In genomic region chr10:132508497-132509443, GRCh38 we compare ENCODE assay signal across 12 cellular contexts. TPM values are rescaled to one million over a fixed set of nuclear protein-coding genes. Genes with fewer than 3 reads are reported as not detected.
A peak's percentile ranks its signal among the peaks of the same experiment; 100 is the strongest.
DNase-seq lines count a peak whose midpoint lies in the region; ATAC-seq and TF ChIP-seq lines count a peak whose summit lies in the region.
"Had no signal": no experiment of that assay in that cellular context is flagged by ENCODE, and none has a peak within 500 bp of the region (broad histone marks: within the 10 kb centered on the region; RNA-seq: fewer than 3 reads in every experiment).

No MANE protein-coding gene starts in this region.

- H3K4me1 Mint-ChIP-seq in T-helper 17 cell (peaks cover 3% of the 10 kb centered on the region), natural killer cell (peaks cover 0 to 11% of the 10 kb centered on the region in 2 donors)
- no peaks in the 10 kb centered on the region for H3K4me1 Mint-ChIP-seq in activated naive CD8-positive, alpha-beta T cell treated with anti-CD3 and anti-CD28 coated beads for 36 hours
- H3K4me1 Mint-ChIP-seq: central memory CD8-positive, alpha-beta T cell had no signal

- H3K27ac Mint-ChIP-seq in T-helper 17 cell, result no peak overlapping the region
- no peak overlapping the region for H3K27ac Mint-ChIP-seq in activated naive CD8-positive, alpha-beta T cell treated with anti-CD3 and anti-CD28 coated beads for 36 hours
- H3K27ac Mint-ChIP-seq in natural killer cell, result no peak overlapping the region

- H3K27me3 Mint-ChIP-seq in T-helper 17 cell, result peaks cover 6% of the 10 kb centered on the region
- no peaks in the 10 kb centered on the region for H3K27me3 Mint-ChIP-seq in activated naive CD8-positive, alpha-beta T cell treated with anti-CD3 and anti-CD28 coated beads for 36 hours
- H3K27me3 Mint-ChIP-seq in natural killer cell (ENCODE audit: low read depth in 2 of 2), result peaks cover 0 to 6% of the 10 kb centered on the region in 2 donors

- H3K4me3 Mint-ChIP-seq in T-helper 17 cell (peak overlapping the region; percentile 7), natural killer cell (no peak overlapping the region)
- no peak overlapping the region for H3K4me3 Mint-ChIP-seq in activated naive CD8-positive, alpha-beta T cell treated with anti-CD3 and anti-CD28 coated beads for 36 hours
- H3K4me3 Mint-ChIP-seq: central memory CD8-positive, alpha-beta T cell had no signal

- H3K36me3 Mint-ChIP-seq in T-helper 17 cell (ENCODE audit: low read depth) (no peaks in the 10 kb centered on the region), natural killer cell (no peaks in the 10 kb centered on the region)
- no peaks in the 10 kb centered on the region for H3K36me3 Mint-ChIP-seq in activated naive CD8-positive, alpha-beta T cell treated with anti-CD3 and anti-CD28 coated beads for 36 hours

- H3K9me3 Mint-ChIP-seq in activated naive CD8-positive, alpha-beta T cell treated with anti-CD3 and anti-CD28 coated beads for 36 hours, result no peaks in the 10 kb centered on the region
- no peaks in the 10 kb centered on the region for H3K9me3 Mint-ChIP-seq in natural killer cell
- H3K9me3 Mint-ChIP-seq: central memory CD8-positive, alpha-beta T cell had no signal

- H3K27ac ChIP-seq in left ventricle myocardium inferior (replicated peaks), result peak overlapping the region; percentile 79
- H3K27ac ChIP-seq: neutrophil had no signal

- ATAC-seq in T-helper 17 cell, result no peak
- ATAC-seq in HG02852 (IDR thresholded peaks at IDR 0.05; ENCODE audit: unreplicated experiment), result no peak
- ATAC-seq in natural killer cell, result no peak

- peaks cover 75% of the 10 kb centered on the region for H3K4me1 ChIP-seq in left ventricle myocardium inferior

- no peaks in the 10 kb centered on the region for H3K36me3 ChIP-seq in left ventricle myocardium inferior
- H3K36me3 ChIP-seq: neutrophil had no signal

- DNase-seq in AG08395 (ENCODE audit: low spot score), result peak; percentile 49
- no peak for DNase-seq in T-helper 17 cell
- peak; percentile 64 for DNase-seq in left ventricle myocardium inferior
- DNase-seq in posterior vena cava (ENCODE audit: low spot score), result peak; percentile 87
- DNase-seq in central memory CD4-positive, alpha-beta T cell, result no peak
- no peak for DNase-seq in activated naive CD8-positive, alpha-beta T cell treated with anti-CD3 and anti-CD28 coated beads for 36 hours
- DNase-seq in natural killer cell, result no peak
- DNase-seq: activated gamma-delta T cell, EL had no signal

- peak; percentile 60 for TF ChIP-seq CTCF in left ventricle myocardium inferior (IDR thresholded peaks at IDR 0.05; ENCODE audit: borderline replicate concordance)
- TF ChIP-seq CTCF in natural killer cell (IDR thresholded peaks at IDR 0.05), result no peak

- H3K4me3 ChIP-seq in left ventricle myocardium inferior, result no peak overlapping the region

- no peaks in the 10 kb centered on the region for H3K9me3 ChIP-seq in T-helper 17 cell (ENCODE audit: control insufficient read depth, low read length, poor library complexity, severe bottlenecking)
- no peaks in the 10 kb centered on the region for H3K9me3 ChIP-seq in left ventricle myocardium inferior (replicated peaks)
- H3K9me3 ChIP-seq: neutrophil had no signal

- intact Hi-C loops in left ventricle myocardium inferior (cut with micrococcal nuclease) (no loop called here), posterior vena cava (cut with DNase I) (no loop called here), natural killer cell (cut with micrococcal nuclease) (no loop called here)

- H3K27me3 ChIP-seq in left ventricle myocardium inferior (ENCODE audit: low read depth), result no peaks in the 10 kb centered on the region
- H3K27me3 ChIP-seq: neutrophil had no signal

RNA-seq across cellular contexts. Expression of gene INPP5A, which starts 28.8 kb away (rescaled TPM):
- total RNA-seq in T-helper 17 cell (10 to 100 TPM; 17.6 to 24.7 TPM), left ventricle myocardium inferior (105 TPM), posterior vena cava (100 to 1,000 TPM in 1 of 2 donors, 10 to 100 TPM in 1; 65.2 to 102 TPM), natural killer cell (10 to 100 TPM; 12.6 to 38.6 (median 18.6) TPM)
- 1 to 10 TPM; 6.1 to 7.4 TPM for total RNA-seq in activated naive CD8-positive, alpha-beta T cell treated with anti-CD3 and anti-CD28 coated beads for 36 hours

Comparison
In these comparisons a context has a peak if more than half of its experiments do, and no peak if none do; other contexts are left out.
1. DNase-seq: peak in AG08395 (single experiment), left ventricle myocardium inferior (single experiment) and posterior vena cava (single experiment); none in T-helper 17 cell (0 of 3), central memory CD4-positive, alpha-beta T cell (single experiment), activated naive CD8-positive, alpha-beta T cell treated with anti-CD3 and anti-CD28 coated beads for 36 hours (single experiment) and natural killer cell (single experiment).